Comparison of ENCODE assay signal across 19 cellular contexts in the genomic region with DNA sequence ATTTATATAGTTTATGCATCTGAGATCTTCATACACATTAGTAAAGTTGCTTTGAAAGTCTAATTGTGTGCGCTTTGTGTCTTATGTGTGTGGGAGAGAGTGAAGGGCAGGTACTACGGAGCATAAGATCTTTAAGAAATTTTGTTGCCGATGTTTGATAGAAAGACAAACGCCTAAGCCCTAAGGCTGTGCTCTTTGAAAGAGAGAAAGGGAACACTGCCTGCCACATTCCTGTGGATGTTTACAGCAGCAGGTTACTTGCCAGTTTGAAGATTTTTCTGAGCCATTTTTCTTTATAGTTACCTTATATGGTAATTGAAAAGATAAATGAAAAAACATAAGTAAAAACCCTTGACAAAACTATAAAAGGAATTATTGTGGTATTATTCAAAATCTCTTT. TPM values are rescaled to one million over a fixed set of nuclear protein-coding genes. Genes with fewer than 3 reads are reported as not detected.
A peak's percentile ranks its signal among the peaks of the same experiment; 100 is the strongest.
DNase-seq lines count a peak whose midpoint lies in the region; ATAC-seq and TF ChIP-seq lines count a peak whose summit lies in the region.
"Had no signal": no experiment of that assay in that cellular context is flagged by ENCODE, and none has a peak within 500 bp of the region (broad histone marks: within the 10 kb centered on the region; RNA-seq: fewer than 3 reads in every experiment).

No MANE protein-coding gene starts in this region.

- no peak for ATAC-seq in thoracic aorta (ENCODE audit: insufficient number of reproducible peaks, low FRiP score, low read depth)
- ATAC-seq: PC-3 had no signal

- H2AFZ ChIP-seq in H9 (ENCODE audit: low read length) = no peak overlapping the region
- H2AFZ ChIP-seq in SK-N-SH (ENCODE audit: low read depth) = no peak overlapping the region

- H3K36me3 Mint-ChIP-seq in H9 (ENCODE audit: insufficient read depth in 1 of 3, low read depth in 3 of 3) = peaks cover 6 to 20% (median 18%) of the 10 kb centered on the region in 3 experiments; a peak in 6 of 7 replicates

- no peaks in the 10 kb centered on the region for H3K79me2 ChIP-seq in H9 (ENCODE audit: insufficient read depth, low read length)
- peaks cover 9% of the 10 kb centered on the region; the same call in 1 of the 2 replicates for H3K79me2 ChIP-seq in SK-N-SH (ENCODE audit: insufficient read depth)

- no peak for TF ChIP-seq CTCF in H9 (conservative IDR thresholded peaks at IDR 0.05)
- TF ChIP-seq CTCF in ascending aorta (IDR thresholded peaks at IDR 0.05) = no peak
- no peak for TF ChIP-seq CTCF in thoracic aorta (IDR thresholded peaks at IDR 0.05)
- no peak for TF ChIP-seq CTCF in SK-N-SH (IDR thresholded peaks at IDR 0.05)
- no peak for TF ChIP-seq CTCF in spleen (IDR thresholded peaks at IDR 0.05 in 8 of 11, conservative IDR thresholded peaks at IDR 0.05 in 3 of 11)

- H3K27ac ChIP-seq in H9 (ENCODE audit: insufficient read length, low read depth, low read length) = no peak overlapping the region
- peak overlapping the region; percentile 14 to 27 for H3K27ac ChIP-seq in ascending aorta
- H3K27ac ChIP-seq in thoracic aorta = peak overlapping the region; percentile 31 to 57
- no peak overlapping the region for H3K27ac ChIP-seq in SK-N-SH (ENCODE audit: low read depth in 2 of 2, low read length in 1 of 2)
- no peak overlapping the region for H3K27ac ChIP-seq in spleen

- H4K20me1 ChIP-seq in H9 (ENCODE audit: control insufficient read depth, insufficient read depth, insufficient read length) = no peaks in the 10 kb centered on the region
- H4K20me1 ChIP-seq in SK-N-SH (ENCODE audit: insufficient read depth) = no peaks in the 10 kb centered on the region

- H4K91ac ChIP-seq in H9 (ENCODE audit: insufficient read length, low read depth, low read length) = no peak overlapping the region

- H3T11ph ChIP-seq in H9 (ENCODE audit: low read length) = no peak overlapping the region

- DNase-seq in H9 (no peak), ascending aorta (ENCODE audit: low spot score in 2 of 2) (no peak), iris pigment epithelial cell (ENCODE audit: low read depth) (peak; percentile 38), thoracic aorta (ENCODE audit: low spot score) (no peak), SK-N-SH (no peak), posterior vena cava (ENCODE audit: low spot score) (no peak), spleen (no peak)
- DNase-seq: BE2C; CD4-positive, CD25-positive, alpha-beta regulatory T cell; COR-L47; DMS 273 treated with DMSO at 0.1 percent for 48 hours; DND-41; GOT3; KG1; NCI-H1417 treated with DMSO at 0.1 percent for 48 hours; NCI-H1930; NCI-H345; NCI-H526; PC-3 had no signal

- H2BK20ac ChIP-seq in H9 (ENCODE audit: low read depth, low read length, poor library complexity, severe bottlenecking) = no peak overlapping the region

- no peak overlapping the region for H2AK5ac ChIP-seq in H9 (ENCODE audit: insufficient read length, low read length)

- WGBS in H9 (ENCODE audit: extremely low coverage, insufficient read length, low lambda C conversion rate) = no CpG with 5 or more reads among the region's 4 CpGs
- 95% methylated on average over 4 of the region's 4 CpGs for WGBS in SK-N-SH (ENCODE audit: low lambda C conversion rate)
- WGBS in spleen, 5 donors = 93 to 95% (median 94%) methylated on average over 4 of the region's 4 CpGs

- no peak for TF ChIP-seq POLR2A in spleen (IDR thresholded peaks at IDR 0.05)

- H2BK5ac ChIP-seq in H9 (ENCODE audit: insufficient read length, low read length) = no peak overlapping the region

- H3K4me1 Mint-ChIP-seq in H9 = peaks cover 4 to 9% of the 10 kb centered on the region in 2 experiments

- no peaks in the 10 kb centered on the region for H3K9me2 ChIP-seq in SK-N-SH

- no peak for TF ChIP-seq EP300 in SK-N-SH (IDR thresholded peaks at IDR 0.05; ENCODE audit: borderline replicate concordance in 1 of 2, low read depth in 1 of 2, low read length in 1 of 2)

- no peak overlapping the region for H3K56ac ChIP-seq in H9 (ENCODE audit: insufficient read length, low read depth, low read length)

- no peak overlapping the region for H3K4ac ChIP-seq in H9 (ENCODE audit: low read depth, low read length)

- no peak overlapping the region for H3K4me2 ChIP-seq in H9 (ENCODE audit: insufficient read depth, insufficient read length, low read length)
- H3K4me2 ChIP-seq in SK-N-SH = no peak overlapping the region

- no peak overlapping the region for H2BK12ac ChIP-seq in H9 (ENCODE audit: insufficient read length, low read depth, low read length)

- peaks cover 4% of the 10 kb centered on the region for H3F3A ChIP-seq in SK-N-SH (replicated peaks; ENCODE audit: insufficient read depth)

- no peaks in the 10 kb centered on the region for H3K79me1 ChIP-seq in H9 (ENCODE audit: insufficient read depth, low read depth, low read length, poor library complexity, severe bottlenecking)

- H3K27me3 Mint-ChIP-seq in H9 (ENCODE audit: low read depth) = no peaks in the 10 kb centered on the region
- H3K27me3 Mint-ChIP-seq: CD4-positive, CD25-positive, alpha-beta regulatory T cell had no signal

- no peak overlapping the region for H3K14ac ChIP-seq in H9 (ENCODE audit: insufficient read depth, low read length)

- no peak overlapping the region for H3K18ac ChIP-seq in H9 (ENCODE audit: insufficient read length, low read depth, low read length)

- CTCF ChIA-PET in SK-N-SH (lab: Yijun Ruan, JAX) = interaction anchor here (0.6 kb wide), 1 partner anchor 794 kb away, joined by 3 read pairs; no protein-coding TSS in a partner anchor

- no peak overlapping the region for H2BK15ac ChIP-seq in H9 (ENCODE audit: low read depth, low read length)

- no peak overlapping the region for H4K5ac ChIP-seq in H9 (ENCODE audit: insufficient read length, low read depth, low read length)

- no peak overlapping the region for H3K4me3 Mint-ChIP-seq in H9
- H3K4me3 Mint-ChIP-seq: CD4-positive, CD25-positive, alpha-beta regulatory T cell had no signal

- no peak overlapping the region for H4K8ac ChIP-seq in H9 (replicated peaks; ENCODE audit: insufficient read length, low read depth, low read length)

- POLR2A ChIA-PET in SK-N-SH (lab: Yijun Ruan, JAX) = no interaction called here

- intact Hi-C loops in ascending aorta (cut with DNase I) (no loop called here), posterior vena cava (cut with DNase I) (no loop called here), spleen (cut with DNase I; ENCODE audit: low total_unique reads) (no loop called here)

- no peak overlapping the region for H3K23ac ChIP-seq in H9 (ENCODE audit: insufficient read length, low read depth, low read length)

- no peak overlapping the region for H2BK120ac ChIP-seq in H9 (ENCODE audit: low read depth, low read length, poor library complexity, severe bottlenecking)

- H3K4me1 ChIP-seq in H9 (ENCODE audit: insufficient read depth, low read length) = no peaks in the 10 kb centered on the region
- peaks cover 0 to 5% of the 10 kb centered on the region in 2 donors for H3K4me1 ChIP-seq in ascending aorta
- H3K4me1 ChIP-seq in thoracic aorta (ENCODE audit: control insufficient read depth in 1 of 2, low read depth in 2 of 2) = peaks cover 8 to 15% of the 10 kb centered on the region in 2 donors
- no peaks in the 10 kb centered on the region; a peak in 1 of 4 replicates for H3K4me1 ChIP-seq in SK-N-SH (ENCODE audit: control insufficient read depth in 1 of 2, insufficient read depth in 2 of 2, low read depth in 1 of 2, low read length in 1 of 2)
- no peaks in the 10 kb centered on the region for H3K4me1 ChIP-seq in spleen
- H3K4me1 ChIP-seq: BE2C had no signal

- H3K4me3 ChIP-seq in ascending aorta (peak overlapping the region in 1 of 2 donors; percentile 13), thoracic aorta (peak overlapping the region; percentile 15), SK-N-SH (ENCODE audit: low read depth in 2 of 2, low read length in 1 of 2) (no peak overlapping the region), spleen (no peak overlapping the region)

- H3K9me3 ChIP-seq in H9 (ENCODE audit: control insufficient read depth, low read depth, low read length) (no peaks in the 10 kb centered on the region), ascending aorta (no peaks in the 10 kb centered on the region), thoracic aorta (no peaks in the 10 kb centered on the region), SK-N-SH (no peaks in the 10 kb centered on the region), spleen (no peaks in the 10 kb centered on the region)
- H3K9me3 ChIP-seq: BE2C had no signal

- no peak for TF ChIP-seq RAD21 in SK-N-SH (IDR thresholded peaks at IDR 0.05; ENCODE audit: low read length)

- peaks cover 11 to 19% of the 10 kb centered on the region in 2 donors for H3K36me3 ChIP-seq in ascending aorta
- H3K36me3 ChIP-seq in thoracic aorta = peaks cover 12% of the 10 kb centered on the region
- peaks cover 37 to 79% of the 10 kb centered on the region in 2 experiments for H3K36me3 ChIP-seq in SK-N-SH (replicated peaks in 1 of 2; ENCODE audit: control insufficient read depth in 1 of 2, insufficient read depth in 2 of 2, low read length in 1 of 2)
- H3K36me3 ChIP-seq in spleen = peaks cover 0 to 80% (median 23%) of the 10 kb centered on the region in 6 donors

- H3K27ac Mint-ChIP-seq in H9 = peak overlapping the region in 2 of 3 experiments; percentile 2 to 15; a peak in 1 of 7 replicates

- no peaks in the 10 kb centered on the region for H3K9me3 Mint-ChIP-seq in H9
- H3K9me3 Mint-ChIP-seq: CD4-positive, CD25-positive, alpha-beta regulatory T cell had no signal

- H3K9ac ChIP-seq in H9 (ENCODE audit: extremely low read depth, insufficient read length, low read length) (peak overlapping the region; percentile 37), SK-N-SH (no peak overlapping the region)

- H3K27me3 ChIP-seq in H9 (ENCODE audit: insufficient read depth, low read length) = no peaks in the 10 kb centered on the region
- no peaks in the 10 kb centered on the region for H3K27me3 ChIP-seq in ascending aorta
- no peaks in the 10 kb centered on the region for H3K27me3 ChIP-seq in thoracic aorta (replicated peaks; ENCODE audit: insufficient read depth)
- no peaks in the 10 kb centered on the region for H3K27me3 ChIP-seq in SK-N-SH (ENCODE audit: insufficient read depth)
- no peaks in the 10 kb centered on the region for H3K27me3 ChIP-seq in spleen (replicated peaks in 1 of 7)
- H3K27me3 ChIP-seq: BE2C had no signal

- H3K23me2 ChIP-seq in H9 (ENCODE audit: insufficient read length, low read depth, low read length, poor library complexity, severe bottlenecking) = no peaks in the 10 kb centered on the region

RNA-seq across cellular contexts. Expression of gene DTWD1, which starts 17.0 kb away (rescaled TPM):
- 26.7 and 27.7 TPM in 2 replicates for total RNA-seq in H9 (2021)
- 18.4 TPM for total RNA-seq in ascending aorta
- total RNA-seq in thoracic aorta = 10 to 100 TPM; 14.5 to 20.4 TPM
- polyA plus RNA-seq in SK-N-SH (2012; rRNA removed) = 13.9 and 15.3 TPM in 2 replicates
- polyA plus RNA-seq in SK-N-SH (2012; cell fraction: cytosol; rRNA removed) = 20.6 and 26.3 TPM in 2 replicates
- polyA plus RNA-seq in SK-N-SH (2012; cell fraction: nucleus; rRNA removed) = 6.1 and 15.8 TPM in 2 replicates
- 10 to 100 TPM; 45.2 to 49.1 TPM for total RNA-seq in posterior vena cava
- total RNA-seq in spleen = 10 to 100 TPM in 6 of 7 donors, 1 to 10 TPM in 1; 8.2 to 25.5 (median 21.6) TPM
- polyA plus RNA-seq in spleen = 10 to 100 TPM; 12.9 to 14.8 (median 13.0) TPM

RNA-seq across cellular contexts. Expression of gene FAM227B, which starts 17.2 kb away (rescaled TPM):
- total RNA-seq in H9 (2021) (5.1 and 5.5 TPM in 2 replicates), ascending aorta (not detected), thoracic aorta (10 to 100 TPM in 1 of 2 donors, 1 to 10 TPM in 1; 3.2 to 15.2 TPM), posterior vena cava (1 to 10 TPM; 3.9 to 8.0 TPM), spleen (1 to 10 TPM; 4.1 to 7.5 (median 5.7) TPM)
- polyA plus RNA-seq in SK-N-SH (2012; rRNA removed) (4.4 and 5.8 TPM in 2 replicates), spleen (1 to 10 TPM; 4.1 to 4.5 (median 4.4) TPM)
- polyA plus RNA-seq in SK-N-SH (2012; cell fraction: cytosol; rRNA removed) = 6.7 and 8.2 TPM in 2 replicates
- polyA plus RNA-seq in SK-N-SH (2012; cell fraction: nucleus; rRNA removed) = 2.4 and 4.3 TPM in 2 replicates

Comparison
In these comparisons a context has a peak if more than half of its experiments do, and no peak if none do; other contexts are left out.
1. H3K27ac ChIP-seq: peak in ascending aorta (2 of 2) and thoracic aorta (2 of 2); none in H9 (single experiment), SK-N-SH (0 of 2) and spleen (0 of 8).